ENCODE assay signal across 17 cellular contexts in the genomic region with DNA sequence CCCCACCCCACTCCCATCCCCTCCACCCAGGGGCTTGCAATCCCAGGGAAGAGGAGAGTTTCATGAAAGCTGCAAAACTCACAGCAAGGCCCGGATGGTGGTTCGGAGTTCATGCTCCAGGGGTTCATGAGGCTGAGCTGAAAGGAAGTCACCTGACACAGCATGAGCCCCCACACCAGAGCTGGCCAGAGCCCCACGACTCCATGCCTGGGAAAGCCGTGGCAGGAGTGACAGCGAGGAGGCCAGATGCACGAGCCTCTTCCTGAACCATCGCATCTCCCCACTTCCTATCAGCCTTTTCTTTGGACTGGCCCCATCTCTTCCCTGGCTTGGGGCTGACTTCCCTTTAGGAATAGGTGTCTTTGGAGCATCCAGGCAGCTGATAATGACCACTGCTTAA.
DNase-seq lines count a peak whose midpoint lies in the region; ATAC-seq and TF ChIP-seq lines count a peak whose summit lies in the region.
"Had no signal": no experiment of that assay in that cellular context is flagged by ENCODE, and none has a peak within 500 bp of the region (broad histone marks: within the 10 kb centered on the region; RNA-seq: fewer than 3 reads in every experiment).

No MANE protein-coding gene starts in this region.

- no peak for DNase-seq in Panc1 (ENCODE audit: low read depth, low spot score)
- no peak for DNase-seq in epithelial cell of prostate (ENCODE audit: low read depth, low spot score)
- no peak for DNase-seq in adrenal gland
- no peak for DNase-seq in cerebellar nuclear complex (lab: John Stamatoyannopoulos, UW)
- no peak for DNase-seq in activated CD8-positive, alpha-beta T cell treated with anti-CD3 and anti-CD28 coated beads, Interleukin-2, amount 10 ng/mL, durations not matched to agents 7 days and 5 days
- DNase-seq: activated CD4-positive, alpha-beta T cell treated with anti-CD3 and anti-CD28 coated beads, Interleukin-2, amount 50 U/mL, for 1 hour; activated gamma-delta T cell; Caco-2; islet precursor cell; NCI-H1048; NCI-H510A; stimulated activated CD4-positive, alpha-beta T cell treated with anti-CD3 and anti-CD28 coated beads, Interleukin-4, amount 100 ng/mL, for 4 hours had no signal

- no peaks in the 10 kb centered on the region for H3K36me3 ChIP-seq in BLaER1 treated with 17β-estradiol and CSF1 and Interleukin-3, amounts not matched to agents 10 nM and 100 nM
- H3K36me3 ChIP-seq in Panc1 (ENCODE audit: control insufficient read depth, insufficient read depth, low read length): no peaks in the 10 kb centered on the region
- H3K36me3 ChIP-seq in skeletal muscle tissue (ENCODE audit: control insufficient read depth in 3 of 3, insufficient read depth in 3 of 3, low read length in 3 of 3): no peaks in the 10 kb centered on the region
- H3K36me3 ChIP-seq in adrenal gland (replicated peaks in 1 of 2): no peaks in the 10 kb centered on the region

- H3K9me3 Mint-ChIP-seq in activated CD8-positive, alpha-beta T cell treated with anti-CD3 and anti-CD28 coated beads, Interleukin-2, amount 10 ng/mL, durations not matched to agents 7 days and 5 days (ENCODE audit: insufficient read depth): no peaks in the 10 kb centered on the region
- H3K9me3 Mint-ChIP-seq: memory B cell had no signal

- intact Hi-C loops in Panc1 (cut with micrococcal nuclease; ENCODE audit: unreplicated experiment): no loop called here
- intact Hi-C loops in adrenal gland (cut with DNase I): no loop called here

- ATAC-seq in Panc1 (peak; percentile 11; the same call in 1 of the 2 replicates), HG02840 (IDR thresholded peaks at IDR 0.05; ENCODE audit: low FRiP score, unreplicated experiment) (no peak)
- ATAC-seq in activated CD8-positive, alpha-beta T cell treated with anti-CD3 and anti-CD28 coated beads, Interleukin-2, amount 10 ng/mL, durations not matched to agents 7 days and 5 days: no peak

- H3K4me3 Mint-ChIP-seq in activated CD8-positive, alpha-beta T cell treated with anti-CD3 and anti-CD28 coated beads, Interleukin-2, amount 10 ng/mL, durations not matched to agents 7 days and 5 days: no peak overlapping the region

- 73 to 89% (median 81%) methylated on average over 7 of the region's 7 CpGs for WGBS in adrenal gland, 4 donors

- no peaks in the 10 kb centered on the region for H3K9me3 ChIP-seq in BLaER1 treated with 17β-estradiol and CSF1 and Interleukin-3, amounts not matched to agents 10 nM and 100 nM (replicated peaks in 1 of 11)
- H3K9me3 ChIP-seq in Panc1 (ENCODE audit: control insufficient read depth, insufficient read depth, low read depth, low read length) (no peaks in the 10 kb centered on the region), skeletal muscle tissue (ENCODE audit: control insufficient read depth in 3 of 3, low read length in 3 of 3) (no peaks in the 10 kb centered on the region), adrenal gland (replicated peaks in 1 of 3) (no peaks in the 10 kb centered on the region)
- H3K9me3 ChIP-seq: Caco-2 had no signal

- peaks cover under 1% of the 10 kb centered on the region for H3K27me3 Mint-ChIP-seq in activated CD8-positive, alpha-beta T cell treated with anti-CD3 and anti-CD28 coated beads, Interleukin-2, amount 10 ng/mL, durations not matched to agents 7 days and 5 days (ENCODE audit: low read depth)
- H3K27me3 Mint-ChIP-seq: memory B cell, progenitor cell of endocrine pancreas had no signal

- H3K27me3 ChIP-seq in BLaER1 treated with 17β-estradiol and CSF1 and Interleukin-3, amounts not matched to agents 10 nM and 100 nM: no peaks in the 10 kb centered on the region
- no peaks in the 10 kb centered on the region for H3K27me3 ChIP-seq in Panc1 (ENCODE audit: control insufficient read depth, insufficient read depth, low read length)
- H3K27me3 ChIP-seq in skeletal muscle tissue (ENCODE audit: control insufficient read depth in 3 of 3, insufficient read depth in 3 of 3, low read length in 3 of 3): no peaks in the 10 kb centered on the region
- no peaks in the 10 kb centered on the region for H3K27me3 ChIP-seq in adrenal gland

- no peak for TF ChIP-seq POLR2A in adrenal gland (IDR thresholded peaks at IDR 0.05)

- no peak overlapping the region for H3K4me3 ChIP-seq in BLaER1 treated with 17β-estradiol and CSF1 and Interleukin-3, amounts not matched to agents 10 nM and 100 nM
- H3K4me3 ChIP-seq in Panc1 (ENCODE audit: low read depth in 2 of 2, low read length in 2 of 2): no peak overlapping the region
- H3K4me3 ChIP-seq in skeletal muscle tissue (ENCODE audit: low read length in 3 of 3): no peak overlapping the region
- H3K4me3 ChIP-seq in adrenal gland: no peak overlapping the region

- BruUV-seq in Panc1 (replicated peaks; lab: Mats Ljungman, UMichigan): no TSS peak

- no peak overlapping the region for H3K27ac Mint-ChIP-seq in activated CD8-positive, alpha-beta T cell treated with anti-CD3 and anti-CD28 coated beads, Interleukin-2, amount 10 ng/mL, durations not matched to agents 7 days and 5 days
- H3K27ac Mint-ChIP-seq: progenitor cell of endocrine pancreas had no signal

- H3K4me1 ChIP-seq in BLaER1 treated with 17β-estradiol and CSF1 and Interleukin-3, amounts not matched to agents 10 nM and 100 nM: peaks cover 14 to 39% (median 29%) of the 10 kb centered on the region in 10 experiments
- H3K4me1 ChIP-seq in Panc1 (ENCODE audit: control insufficient read depth, insufficient read depth, low read length) (peaks cover 69% of the 10 kb centered on the region), skeletal muscle tissue (ENCODE audit: control insufficient read depth in 3 of 3, insufficient read depth in 3 of 3, low read length in 3 of 3) (peaks cover 16 to 46% (median 21%) of the 10 kb centered on the region in 3 donors), adrenal gland (replicated peaks in 1 of 2) (peaks cover 0 to 13% of the 10 kb centered on the region in 2 donors)

- CTCF ChIA-PET in Panc1 (lab: Charles Lee): interaction anchor here (0.7 kb wide), 1 partner anchor 110 kb away, joined by 3 read pairs; no protein-coding TSS in a partner anchor
- CTCF ChIA-PET in activated CD8-positive, alpha-beta T cell treated with anti-CD3 and anti-CD28 coated beads, Interleukin-2, amount 10 ng/mL, durations not matched to agents 7 days and 5 days (lab: Charles Lee): interaction anchor here (1.1 kb wide), 1 partner anchor 106 kb away, joined by 4 read pairs; a partner anchor contains a TSS

- in situ Hi-C loops in Panc1 (cut with HindIII; ENCODE audit: low pct_unique_long_range_greater_than_20kb, low sequenced_read_pairs): no loop called here

- H3K27ac ChIP-seq in BLaER1 treated with 17β-estradiol and CSF1 and Interleukin-3, amounts not matched to agents 10 nM and 100 nM: 0 out of 22 replicates have a peak overlapping the region, but pooled peaks of 1 of the 11 experiments have one; percentile 7
- H3K27ac ChIP-seq in Panc1 (ENCODE audit: low read length) (peak overlapping the region; percentile 54), epithelial cell of prostate (peak overlapping the region; percentile 35), skeletal muscle tissue (ENCODE audit: low read depth, low read length) (peak overlapping the region; percentile 80), adrenal gland (peak overlapping the region in 2 of 5 donors; percentile 29 to 59)

- H4K20me1 ChIP-seq in BLaER1 treated with 17β-estradiol and CSF1 and Interleukin-3, amounts not matched to agents 10 nM and 100 nM: peaks cover 0 to 12% (median 0%) of the 10 kb centered on the region in 11 experiments; a peak in 2 of 22 replicates

- H3K36me3 Mint-ChIP-seq in activated CD8-positive, alpha-beta T cell treated with anti-CD3 and anti-CD28 coated beads, Interleukin-2, amount 10 ng/mL, durations not matched to agents 7 days and 5 days (ENCODE audit: low read depth): peaks cover 2% of the 10 kb centered on the region
- H3K36me3 Mint-ChIP-seq: memory B cell had no signal

- peak overlapping the region in 10 of 11 experiments; percentile 57 to 83 (median 66); a peak in 20 of 22 replicates for H3K4me2 ChIP-seq in BLaER1 treated with 17β-estradiol and CSF1 and Interleukin-3, amounts not matched to agents 10 nM and 100 nM

- 0 out of 22 replicates have a peak overlapping the region, but pooled peaks of 2 of the 11 experiments have one; percentile 10 to 29 for H3K9ac ChIP-seq in BLaER1 treated with 17β-estradiol and CSF1 and Interleukin-3, amounts not matched to agents 10 nM and 100 nM
- peak overlapping the region in 2 of 3 donors; percentile 35 to 74 for H3K9ac ChIP-seq in skeletal muscle tissue (ENCODE audit: low read depth in 1 of 3, low read length in 3 of 3)

- no peak for TF ChIP-seq CTCF in Panc1 (IDR thresholded peaks at IDR 0.05)
- no peak for TF ChIP-seq CTCF in adrenal gland (IDR thresholded peaks at IDR 0.05)

- POLR2A ChIA-PET in Panc1 (lab: Charles Lee): interaction anchor here (0.6 kb wide), 1 partner anchor 8 kb away, joined by 3 read pairs; no protein-coding TSS in a partner anchor
- POLR2A ChIA-PET in activated CD8-positive, alpha-beta T cell treated with anti-CD3 and anti-CD28 coated beads, Interleukin-2, amount 10 ng/mL, durations not matched to agents 7 days and 5 days (lab: Charles Lee): interaction anchor here (0.9 to 3.0 kb wide), 3 partner anchors 19 to 552 kb away, joined by 3 to 7 read pairs (median 5); a partner anchor contains a TSS

- peaks cover 52% of the 10 kb centered on the region for H3K4me1 Mint-ChIP-seq in activated CD8-positive, alpha-beta T cell treated with anti-CD3 and anti-CD28 coated beads, Interleukin-2, amount 10 ng/mL, durations not matched to agents 7 days and 5 days (ENCODE audit: low read depth)
